Comparison of ENCODE assay signal across 14 cellular contexts in genomic region chr2:206257345-206257744, GRCh38. TPM values are rescaled to one million over a fixed set of nuclear protein-coding genes. Genes with fewer than 3 reads are reported as not detected.
DNase-seq lines count a peak whose midpoint lies in the region; ATAC-seq, FAIRE-seq and TF ChIP-seq lines count a peak whose summit lies in the region.
"Had no signal": no experiment of that assay in that cellular context is flagged by ENCODE, and none has a peak within 500 bp of the region (broad histone marks: within the 10 kb centered on the region; RNA-seq: fewer than 3 reads in every experiment).

No MANE protein-coding gene starts in this region.

- no peak overlapping the region for H3K4ac ChIP-seq in H1 (replicated peaks; ENCODE audit: insufficient read length, low read depth, low read length)

- peaks cover 42% of the 10 kb centered on the region for H3K27me3 Mint-ChIP-seq in activated naive CD4-positive, alpha-beta T cell treated with anti-CD3 and anti-CD28 coated beads, Interleukin-2, amount 50 U/mL, for 24 hours
- peaks cover 77% of the 10 kb centered on the region for H3K27me3 Mint-ChIP-seq in activated T-cell treated with anti-CD3 and anti-CD28 coated beads, Interleukin-2, amount 50 U/mL, for 72 hours (ENCODE audit: low read depth)

- H3K9ac ChIP-seq in H1 (replicated peaks in 1 of 4; ENCODE audit: extremely low read depth in 1 of 4, low read depth in 3 of 4, low read length in 3 of 4) (no peak overlapping the region), neural cell (ENCODE audit: low read length) (no peak overlapping the region)
- H3K9ac ChIP-seq: BLaER1 treated with 17β-estradiol and CSF1 and Interleukin-3, amounts not matched to agents 10 nM and 100 nM had no signal

- peak overlapping the region; percentile 33; the same call in 1 of the 2 replicates for H2BK12ac ChIP-seq in H1 (ENCODE audit: low read depth, low read length)

- no peak for ATAC-seq in activated T-cell treated with anti-CD3 and anti-CD28 coated beads, Interleukin-2, amount 50 U/mL, for 72 hours (replicated peaks in 1 of 2)
- ATAC-seq in GM21390 (IDR thresholded peaks at IDR 0.05; ENCODE audit: unreplicated experiment), result no peak

- FAIRE-seq in H1 (lab: Jason Lieb, UNC), result no peak
- FAIRE-seq: GM19239, H54 had no signal

- H3K27ac ChIP-seq in H1 (ENCODE audit: low read depth, low read length) (no peak overlapping the region), neural cell (ENCODE audit: low read length) (no peak overlapping the region)
- H3K27ac ChIP-seq: BLaER1 treated with 17β-estradiol and CSF1 and Interleukin-3, amounts not matched to agents 10 nM and 100 nM had no signal

- WGBS in H1 (ENCODE audit: extremely low coverage in 1 of 2, insufficient coverage in 1 of 2, insufficient read length in 1 of 2, insufficient replicate concordance in 2 of 2, low coverage in 1 of 2, low lambda C conversion rate in 2 of 2, missing lambda C conversion rate in 1 of 2), 2 experiments, result 54% methylated on average over 14 of the region's 14 CpGs; no CpG with 5 or more reads in 1 of the 2 experiments

- no peak for DNase-seq in activated naive CD4-positive, alpha-beta T cell treated with Interleukin-2 at 50 U/mL for 16 hours
- no peak for DNase-seq in H1 (ENCODE audit: low read depth in 1 of 2, low spot score in 2 of 2)
- DNase-seq in activated T-cell treated with anti-CD3 and anti-CD28 coated beads, Interleukin-2, amount 50 U/mL, for 72 hours, result no peak
- no peak for DNase-seq in HUDEP-2 (lab: John Stamatoyannopoulos, UW; ENCODE audit: unreplicated experiment in 76 of 76)
- DNase-seq: 8988T; CD4-positive, CD25-positive, alpha-beta regulatory T cell; DMS53; GF-D8 had no signal

- no peak overlapping the region for H2AK5ac ChIP-seq in H1 (ENCODE audit: low read depth, low read length)

- H3K4me1 Mint-ChIP-seq in activated naive CD4-positive, alpha-beta T cell treated with anti-CD3 and anti-CD28 coated beads, Interleukin-2, amount 50 U/mL, for 24 hours, result no peaks in the 10 kb centered on the region
- H3K4me1 Mint-ChIP-seq in activated T-cell treated with anti-CD3 and anti-CD28 coated beads, Interleukin-2, amount 50 U/mL, for 72 hours (ENCODE audit: low read depth), result peaks cover 16% of the 10 kb centered on the region

- H3K36me3 ChIP-seq in H1 (ENCODE audit: control insufficient read depth in 2 of 4, insufficient read depth in 4 of 4, low read length in 3 of 4), result no peaks in the 10 kb centered on the region
- no peaks in the 10 kb centered on the region for H3K36me3 ChIP-seq in neural cell (ENCODE audit: insufficient read depth, low read length)
- H3K36me3 ChIP-seq: BLaER1 treated with 17β-estradiol and CSF1 and Interleukin-3, amounts not matched to agents 10 nM and 100 nM had no signal

- TF ChIP-seq POLR2A in H1 (IDR thresholded peaks at IDR 0.05; ENCODE audit: control extremely low read depth in 1 of 2, low read depth in 2 of 2, low read length in 2 of 2), result no peak

- H3K36me3 Mint-ChIP-seq in activated naive CD4-positive, alpha-beta T cell treated with anti-CD3 and anti-CD28 coated beads, Interleukin-2, amount 50 U/mL, for 24 hours, result peaks cover 3% of the 10 kb centered on the region
- H3K36me3 Mint-ChIP-seq in activated T-cell treated with anti-CD3 and anti-CD28 coated beads, Interleukin-2, amount 50 U/mL, for 72 hours (ENCODE audit: insufficient read depth in 2 of 2), result peaks cover 3 to 10% of the 10 kb centered on the region in 2 donors
- H3K36me3 Mint-ChIP-seq: CD4-positive, CD25-positive, alpha-beta regulatory T cell had no signal

- H3K9me3 Mint-ChIP-seq in activated naive CD4-positive, alpha-beta T cell treated with anti-CD3 and anti-CD28 coated beads, Interleukin-2, amount 50 U/mL, for 24 hours, result peaks cover 20% of the 10 kb centered on the region
- peaks cover 0 to 6% of the 10 kb centered on the region in 2 donors for H3K9me3 Mint-ChIP-seq in activated T-cell treated with anti-CD3 and anti-CD28 coated beads, Interleukin-2, amount 50 U/mL, for 72 hours

- no peaks in the 10 kb centered on the region; the same call in 1 of the 2 replicates for H3K23me2 ChIP-seq in H1 (ENCODE audit: low read depth, low read length)

- no peak overlapping the region for H2AFZ ChIP-seq in H1 (ENCODE audit: low read length)
- no peak overlapping the region for H2AFZ ChIP-seq in neural cell (ENCODE audit: low read depth, low read length)

- 0 out of 2 replicates have a peak overlapping the region, but pooled peaks have one; percentile 19 for H2BK15ac ChIP-seq in H1 (ENCODE audit: low read length)

- no peak overlapping the region for H3K18ac ChIP-seq in H1 (ENCODE audit: extremely low read depth, low read length)

- TF ChIP-seq CTCF in H1 (IDR thresholded peaks at IDR 0.05; ENCODE audit: control extremely low read depth in 1 of 3, insufficient read depth in 1 of 3, low read depth in 1 of 3, low read length in 3 of 3), result no peak
- TF ChIP-seq CTCF in neural cell (IDR thresholded peaks at IDR 0.05; ENCODE audit: poor library complexity, severe bottlenecking), result no peak

- H3K23ac ChIP-seq in H1 (ENCODE audit: insufficient read length), result no peak overlapping the region

- no peak for TF ChIP-seq RAD21 in H1 (IDR thresholded peaks at IDR 0.05 in 1 of 2, conservative IDR thresholded peaks at IDR 0.05 in 1 of 2; ENCODE audit: low read depth in 2 of 2, low read length in 2 of 2)
- TF ChIP-seq RAD21 in neural cell (conservative IDR thresholded peaks at IDR 0.05), result no peak

- no peak overlapping the region for H3K14ac ChIP-seq in H1 (ENCODE audit: insufficient read length)

- H3F3A ChIP-seq in neural cell (ENCODE audit: insufficient read depth, low read length, poor library complexity, severe bottlenecking), result no peaks in the 10 kb centered on the region

- H3K9me3 ChIP-seq in H1 (ENCODE audit: insufficient read depth in 2 of 2, low read depth in 1 of 2, low read length in 1 of 2) (no peaks in the 10 kb centered on the region), neural cell (ENCODE audit: low read length) (peaks cover 5% of the 10 kb centered on the region)

- H3K79me2 ChIP-seq in H1 (ENCODE audit: control insufficient read depth in 1 of 2, insufficient read depth in 2 of 2, low read length in 2 of 2), result no peaks in the 10 kb centered on the region
- no peaks in the 10 kb centered on the region for H3K79me2 ChIP-seq in neural cell (replicated peaks; ENCODE audit: insufficient read depth, low read length)

- no peak overlapping the region for H4K91ac ChIP-seq in H1 (replicated peaks; ENCODE audit: insufficient read length, low read length)

- no peak overlapping the region for H2BK20ac ChIP-seq in H1 (ENCODE audit: low read length)

- no peak overlapping the region for H3K56ac ChIP-seq in H1 (replicated peaks; ENCODE audit: insufficient read length, low read depth, low read length)

- H3K9me2 ChIP-seq in neural cell (ENCODE audit: insufficient read depth, low read length), result no peaks in the 10 kb centered on the region

- H3K27ac Mint-ChIP-seq in activated naive CD4-positive, alpha-beta T cell treated with anti-CD3 and anti-CD28 coated beads, Interleukin-2, amount 50 U/mL, for 24 hours, result peak overlapping the region; percentile 8
- no peak overlapping the region for H3K27ac Mint-ChIP-seq in activated T-cell treated with anti-CD3 and anti-CD28 coated beads, Interleukin-2, amount 50 U/mL, for 72 hours
- H3K27ac Mint-ChIP-seq: CD4-positive, CD25-positive, alpha-beta regulatory T cell had no signal

- H4K20me1 ChIP-seq in H1 (replicated peaks in 1 of 2; ENCODE audit: control insufficient read depth in 1 of 2, insufficient read depth in 2 of 2, low read length in 2 of 2), result peaks cover 0 to 5% of the 10 kb centered on the region in 2 experiments
- no peaks in the 10 kb centered on the region for H4K20me1 ChIP-seq in neural cell (ENCODE audit: insufficient read depth)
- H4K20me1 ChIP-seq: BLaER1 treated with 17β-estradiol and CSF1 and Interleukin-3, amounts not matched to agents 10 nM and 100 nM had no signal

- TF ChIP-seq EP300 in H1 (IDR thresholded peaks at IDR 0.05; ENCODE audit: borderline replicate concordance in 1 of 2, low read depth in 2 of 2, low read length in 2 of 2) (no peak), neural cell (conservative IDR thresholded peaks at IDR 0.05; ENCODE audit: poor library complexity, severe bottlenecking) (no peak)

- no peak overlapping the region for H3K4me3 Mint-ChIP-seq in activated naive CD4-positive, alpha-beta T cell treated with anti-CD3 and anti-CD28 coated beads, Interleukin-2, amount 50 U/mL, for 24 hours
- H3K4me3 Mint-ChIP-seq in activated T-cell treated with anti-CD3 and anti-CD28 coated beads, Interleukin-2, amount 50 U/mL, for 72 hours, result no peak overlapping the region
- H3K4me3 Mint-ChIP-seq: CD4-positive, CD25-positive, alpha-beta regulatory T cell had no signal

- H4K8ac ChIP-seq in H1 (ENCODE audit: extremely low read depth, insufficient read depth, low read length), result no peak overlapping the region

- CTCF ChIA-PET in H1 (lab: Charles Lee; ENCODE audit: partially characterized antibody), result interaction anchor here (1.1 to 2.9 kb wide), 5 partner anchors 9 to 298 kb away, joined by 3 to 9 read pairs (median 4); partner anchors contain the start of genes EEF1B2 and NDUFS1

- H2BK120ac ChIP-seq in H1 (replicated peaks; ENCODE audit: low read depth, low read length), result no peak overlapping the region

- H3K27me3 ChIP-seq in H1 (replicated peaks in 1 of 4; ENCODE audit: control insufficient read depth in 3 of 4, extremely low read depth in 1 of 4, insufficient read depth in 3 of 4, low read length in 3 of 4), result peaks cover 76 to 94% (median 91%) of the 10 kb centered on the region in 4 experiments
- H3K27me3 ChIP-seq in neural cell (ENCODE audit: insufficient read depth, low read depth, low read length), result peaks cover 92% of the 10 kb centered on the region

- POLR2A ChIA-PET in H1 (lab: Charles Lee; ENCODE audit: partially characterized antibody), result interaction anchor here (1.7 to 3.5 kb wide), 3 partner anchors 9 to 97 kb away, joined by 4 to 17 read pairs (median 4); partner anchors contain the start of genes EEF1B2 and NDUFS1

- H3K4me1 ChIP-seq in H1 (replicated peaks in 1 of 4; ENCODE audit: control insufficient read depth in 3 of 4, insufficient read depth in 4 of 4, low read length in 3 of 4), result peaks cover 3 to 12% (median 4%) of the 10 kb centered on the region in 4 experiments; a peak in 4 of 7 replicates

- H3K4me3 ChIP-seq in H1 (ENCODE audit: extremely low read depth in 1 of 4, insufficient read depth in 2 of 4, low read depth in 3 of 4, low read length in 4 of 4) (no peak overlapping the region; a peak in 2 of 8 replicates), neural cell (ENCODE audit: low read length) (no peak overlapping the region)
- H3K4me3 ChIP-seq: BLaER1 treated with 17β-estradiol and CSF1 and Interleukin-3, amounts not matched to agents 10 nM and 100 nM had no signal

- no peak overlapping the region for H4K5ac ChIP-seq in H1 (ENCODE audit: insufficient read length, low read depth, low read length)

- H2BK5ac ChIP-seq in H1 (ENCODE audit: low read depth, low read length), result no peak overlapping the region

- H3K4me2 ChIP-seq in H1 (ENCODE audit: insufficient read depth in 1 of 2, low read depth in 2 of 2, low read length in 2 of 2), result peak overlapping the region in 1 of 2 experiments; percentile 25; a peak in 1 of 4 replicates
- no peak overlapping the region for H3K4me2 ChIP-seq in neural cell (ENCODE audit: low read length)
- H3K4me2 ChIP-seq: BLaER1 treated with 17β-estradiol and CSF1 and Interleukin-3, amounts not matched to agents 10 nM and 100 nM had no signal

- H3K79me1 ChIP-seq in H1 (ENCODE audit: low read depth, low read length), result no peaks in the 10 kb centered on the region

RNA-seq across cellular contexts. Expression of gene ZDBF2, which starts 17.1 kb away (rescaled TPM):
- 15.3 and 17.2 TPM in 2 replicates for total RNA-seq in H1 (2021; fragmentation: NEBNext Ultra II Directional; extraction: Animal tissue kit (Norgen Biotek cat#: 25700))
- polyA plus RNA-seq in H1 (2011; rRNA removed) (0.99 and 1.5 TPM in 2 replicates), neural cell (21.9 and 23.4 TPM in 2 replicates)
- polyA plus RNA-seq in H1 (2011; cell fraction: cytosol; rRNA removed), result 1.9 TPM
- 4.0 TPM for polyA plus RNA-seq in H1 (2011; cell fraction: nucleus; rRNA removed)
- 2.1 to 4.6 TPM (median 3.8 TPM) in 4 replicates for polyA plus RNA-seq in H1 (2012, experiment 1 of 2)
- 0.17 TPM for polyA plus RNA-seq in H1 (2012, experiment 2 of 2)
- polyA plus RNA-seq in H1 (2013, experiment 1 of 2), result 7.0 TPM
- 6.1 TPM for polyA plus RNA-seq in H1 (2013, experiment 2 of 2)
- 16.4 and 25.0 TPM in 2 replicates for polyA minus RNA-seq in H1 (2011; rRNA and poly(A)+ RNA removed)
- polyA minus RNA-seq in H1 (2011; cell fraction: cytosol; rRNA and poly(A)+ RNA removed), result 6.5 TPM
- 22.6 TPM for polyA minus RNA-seq in H1 (2011; cell fraction: nucleus; rRNA and poly(A)+ RNA removed)
- 67.9 and 78.0 TPM in 2 replicates for polyA minus RNA-seq in neural cell
- 10 to 100 TPM; 15.2 to 19.8 TPM for total RNA-seq in activated T-cell treated with anti-CD3 and anti-CD28 coated beads, Interleukin-2, amount 50 U/mL, for 72 hours
